10 cellular contexts compared by ENCODE assay signal in genomic region chr9:25017779-25018178, GRCh38.
"Had no signal": no experiment of that assay in that cellular context is flagged by ENCODE, and none has a peak within 500 bp of the region (broad histone marks: within the 10 kb centered on the region; RNA-seq: fewer than 3 reads in every experiment).

No MANE protein-coding gene starts in this region.

- H3K4me3 ChIP-seq: GM23338, HAP-1 had no signal

- H2AFZ ChIP-seq: GM23338 had no signal

- FAIRE-seq: H1, H54 had no signal

- ATAC-seq: GM23338, HCT116 had no signal

- DNase-seq: GOT3, H7, H9, HCEC 1CT, HFFc6 had no signal

- H3K36me3 ChIP-seq: HAP-1 had no signal

- H3K4me2 ChIP-seq: GM23338 had no signal
